ENCODE assay signal across 8 cellular contexts in the genomic region with DNA sequence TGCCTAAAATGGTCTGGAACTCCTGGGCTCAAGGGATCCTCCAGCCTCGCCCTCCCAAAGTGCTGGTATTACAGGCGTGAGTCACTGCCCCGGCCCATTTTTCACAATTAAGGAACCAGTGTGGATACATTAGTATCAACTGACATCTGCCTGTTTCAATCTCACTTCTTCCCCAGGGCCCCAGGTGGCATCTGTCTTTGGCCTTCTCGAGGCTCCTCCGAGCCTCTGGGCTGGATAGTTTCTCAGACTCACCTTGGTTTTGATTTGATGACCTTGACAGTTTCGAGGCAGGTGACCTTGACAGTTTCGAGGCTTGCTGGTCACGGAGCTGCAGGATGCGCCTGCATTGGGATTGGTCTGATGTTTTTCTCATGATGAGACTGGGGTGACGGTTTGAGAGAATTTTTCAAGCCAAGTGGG. TPM values are rescaled to one million over a fixed set of nuclear protein-coding genes. Genes with fewer than 3 reads are reported as not detected.
DNase-seq lines count a peak whose midpoint lies in the region; ATAC-seq, FAIRE-seq and TF ChIP-seq lines count a peak whose summit lies in the region.

No MANE protein-coding gene starts in this region.

- H3K18ac ChIP-seq in H1 (ENCODE audit: extremely low read depth, low read length) = no peak overlapping the region

- no peak for ATAC-seq in Right ventricle myocardium inferior
- peak; percentile 3 for ATAC-seq in upper lobe of right lung
- ATAC-seq in HG03039 (IDR thresholded peaks at IDR 0.05; ENCODE audit: unreplicated experiment) = no peak
- ATAC-seq in HG03342 (IDR thresholded peaks at IDR 0.05; ENCODE audit: unreplicated experiment) = no peak
- ATAC-seq in activated naive CD4-positive, alpha-beta T cell treated with anti-CD3 and anti-CD28 coated beads, Interleukin-2, amount 50 U/mL, for 72 hours = no peak

- no peaks in the 10 kb centered on the region for H3K36me3 Mint-ChIP-seq in activated naive CD4-positive, alpha-beta T cell treated with anti-CD3 and anti-CD28 coated beads, Interleukin-2, amount 50 U/mL, for 72 hours

- H3K4me2 ChIP-seq in H1 (ENCODE audit: insufficient read depth in 1 of 2, low read depth in 2 of 2, low read length in 2 of 2) = no peak overlapping the region

- H3K27ac Mint-ChIP-seq in activated naive CD4-positive, alpha-beta T cell treated with anti-CD3 and anti-CD28 coated beads, Interleukin-2, amount 50 U/mL, for 72 hours = no peak overlapping the region

- no peak overlapping the region for H4K5ac ChIP-seq in H1 (ENCODE audit: insufficient read length, low read depth, low read length)

- no peaks in the 10 kb centered on the region for H3K79me2 ChIP-seq in H1 (ENCODE audit: control insufficient read depth in 1 of 2, insufficient read depth in 2 of 2, low read length in 2 of 2)

- no peak for TF ChIP-seq RAD21 in H1 (IDR thresholded peaks at IDR 0.05 in 1 of 2, conservative IDR thresholded peaks at IDR 0.05 in 1 of 2; ENCODE audit: low read depth in 2 of 2, low read length in 2 of 2)

- no peak for TF ChIP-seq EP300 in H1 (IDR thresholded peaks at IDR 0.05; ENCODE audit: borderline replicate concordance in 1 of 2, low read depth in 2 of 2, low read length in 2 of 2)

- no peaks in the 10 kb centered on the region for H3K9me3 ChIP-seq in H1 (ENCODE audit: insufficient read depth in 2 of 2, low read depth in 1 of 2, low read length in 1 of 2)
- H3K9me3 ChIP-seq in upper lobe of right lung = no peaks in the 10 kb centered on the region

- H2AFZ ChIP-seq in H1 (ENCODE audit: low read length) = no peak overlapping the region

- H3K4ac ChIP-seq in H1 (replicated peaks; ENCODE audit: insufficient read length, low read depth, low read length) = no peak overlapping the region

- no peak overlapping the region for H2AK5ac ChIP-seq in H1 (ENCODE audit: low read depth, low read length)

- no peak overlapping the region for H3K56ac ChIP-seq in H1 (replicated peaks; ENCODE audit: insufficient read length, low read depth, low read length)

- H3K23ac ChIP-seq in H1 (ENCODE audit: insufficient read length) = no peak overlapping the region

- no peak overlapping the region for H3K14ac ChIP-seq in H1 (ENCODE audit: insufficient read length)

- FAIRE-seq in H1 (lab: Jason Lieb, UNC) = no peak

- H3K36me3 ChIP-seq in H1 (ENCODE audit: control insufficient read depth in 2 of 4, insufficient read depth in 4 of 4, low read length in 3 of 4) (no peaks in the 10 kb centered on the region), upper lobe of right lung (no peaks in the 10 kb centered on the region)

- no peak overlapping the region for H2BK15ac ChIP-seq in H1 (ENCODE audit: low read length)

- no peak for TF ChIP-seq POLR2A in H1 (IDR thresholded peaks at IDR 0.05; ENCODE audit: control extremely low read depth in 1 of 2, low read depth in 2 of 2, low read length in 2 of 2)

- 0 out of 7 replicates have a peak, but pooled peaks cover 0 to 2% (median 0%) of the 10 kb centered on the region in 4 experiments for H3K27me3 ChIP-seq in H1 (replicated peaks in 1 of 4; ENCODE audit: control insufficient read depth in 3 of 4, extremely low read depth in 1 of 4, insufficient read depth in 3 of 4, low read length in 3 of 4)
- H3K27me3 ChIP-seq in upper lobe of right lung = no peaks in the 10 kb centered on the region

- no peaks in the 10 kb centered on the region for H4K20me1 ChIP-seq in H1 (replicated peaks in 1 of 2; ENCODE audit: control insufficient read depth in 1 of 2, insufficient read depth in 2 of 2, low read length in 2 of 2)

- 84% methylated on average over 10 of the region's 10 CpGs; no CpG with 5 or more reads in 1 of the 2 experiments for WGBS in H1 (ENCODE audit: extremely low coverage in 1 of 2, insufficient coverage in 1 of 2, insufficient read length in 1 of 2, insufficient replicate concordance in 2 of 2, low coverage in 1 of 2, low lambda C conversion rate in 2 of 2, missing lambda C conversion rate in 1 of 2), 2 experiments

- H3K23me2 ChIP-seq in H1 (ENCODE audit: low read depth, low read length) = no peaks in the 10 kb centered on the region

- CTCF ChIA-PET in H1 (lab: Charles Lee; ENCODE audit: partially characterized antibody) = interaction anchor here (2.0 kb wide), 1 partner anchor 9 kb away, joined by 4 read pairs; no protein-coding TSS in a partner anchor

- POLR2A ChIA-PET in H1 (lab: Charles Lee; ENCODE audit: partially characterized antibody) = no interaction called here

- H2BK120ac ChIP-seq in H1 (replicated peaks; ENCODE audit: low read depth, low read length) = peak overlapping the region; percentile 15

- H3K9ac ChIP-seq in H1 (replicated peaks in 1 of 4; ENCODE audit: extremely low read depth in 1 of 4, low read depth in 3 of 4, low read length in 3 of 4) = no peak overlapping the region

- intact Hi-C loops in Right ventricle myocardium inferior (cut with DNase I) (no loop called here), cardiac septum (cut with DNase I) (no loop called here), upper lobe of right lung (cut with DNase I) (no loop called here)

- H3K79me1 ChIP-seq in H1 (ENCODE audit: low read depth, low read length) = no peaks in the 10 kb centered on the region

- H4K8ac ChIP-seq in H1 (ENCODE audit: extremely low read depth, insufficient read depth, low read length) = no peak overlapping the region

- H2BK5ac ChIP-seq in H1 (ENCODE audit: low read depth, low read length) = no peak overlapping the region

- H3K9me3 Mint-ChIP-seq in activated naive CD4-positive, alpha-beta T cell treated with anti-CD3 and anti-CD28 coated beads, Interleukin-2, amount 50 U/mL, for 72 hours = no peaks in the 10 kb centered on the region

- peak overlapping the region; percentile 82; the same call in 1 of the 2 replicates for H2BK12ac ChIP-seq in H1 (ENCODE audit: low read depth, low read length)

- H3K27ac ChIP-seq in H1 (ENCODE audit: low read depth, low read length) = no peak overlapping the region
- H3K27ac ChIP-seq in upper lobe of right lung = peak overlapping the region; percentile 28

- H3K4me3 ChIP-seq in H1 (ENCODE audit: extremely low read depth in 1 of 4, insufficient read depth in 2 of 4, low read depth in 3 of 4, low read length in 4 of 4) = no peak overlapping the region
- no peak overlapping the region for H3K4me3 ChIP-seq in upper lobe of right lung

- DNase-seq in Right ventricle myocardium inferior (ENCODE audit: missing footprints) (peak; percentile 63), cardiac septum (ENCODE audit: low spot score) (no peak), M059J (ENCODE audit: low read depth) (peak; percentile 34), H1 (ENCODE audit: low read depth in 1 of 2, low spot score in 2 of 2) (no peak), upper lobe of right lung (no peak)
- no peak for DNase-seq in activated naive CD4-positive, alpha-beta T cell treated with anti-CD3 and anti-CD28 coated beads, Interleukin-2, amount 50 U/mL, for 72 hours (ENCODE audit: low spot score in 2 of 2)

- peaks cover 0 to 9% (median 5%) of the 10 kb centered on the region in 4 experiments; a peak in 5 of 7 replicates for H3K4me1 ChIP-seq in H1 (replicated peaks in 1 of 4; ENCODE audit: control insufficient read depth in 3 of 4, insufficient read depth in 4 of 4, low read length in 3 of 4)
- peaks cover 23% of the 10 kb centered on the region for H3K4me1 ChIP-seq in upper lobe of right lung

- H2BK20ac ChIP-seq in H1 (ENCODE audit: low read length) = 0 out of 2 replicates have a peak overlapping the region, but pooled peaks have one; percentile 2

- peak overlapping the region; percentile 17 for H4K91ac ChIP-seq in H1 (replicated peaks; ENCODE audit: insufficient read length, low read length)

- TF ChIP-seq CTCF in H1 (IDR thresholded peaks at IDR 0.05; ENCODE audit: control extremely low read depth in 1 of 3, insufficient read depth in 1 of 3, low read depth in 1 of 3, low read length in 3 of 3) = no peak
- TF ChIP-seq CTCF in upper lobe of right lung (IDR thresholded peaks at IDR 0.05) = no peak

TF ChIP-seq in H1, 55 proteins besides CTCF, POLR2A, EP300 and RAD21 (continues in another document):
- TF ChIP-seq BCL11A (IDR thresholded peaks at IDR 0.05; ENCODE audit: low read depth in 2 of 2, low read length in 2 of 2) (no peak), RBBP5 (IDR thresholded peaks at IDR 0.05; ENCODE audit: borderline replicate concordance, low read depth, low read length) (no peak)

RNA-seq across cellular contexts. Expression of a gene that starts 41.0 kb away (rescaled TPM):
- total RNA-seq in Right ventricle myocardium inferior (134 TPM), cardiac septum (159 TPM), upper lobe of right lung (336 TPM)
- 16.5 and 54.8 TPM in 2 replicates for total RNA-seq in M059J (2014; rRNA removed; shearing (Covaris generic))
- total RNA-seq in H1 (2021; fragmentation: NEBNext Ultra II Directional; extraction: Animal tissue kit (Norgen Biotek cat#: 25700)) = 275 TPM in 2 replicates
- polyA plus RNA-seq in H1 (2011; rRNA removed) = 14.8 and 25.3 TPM in 2 replicates
- 13.5 TPM for polyA plus RNA-seq in H1 (2011; cell fraction: cytosol; rRNA removed)
- 54.3 TPM for polyA plus RNA-seq in H1 (2011; cell fraction: nucleus; rRNA removed)
- polyA plus RNA-seq in H1 (2012, experiment 1 of 2) = 125 to 153 TPM (median 138 TPM) in 4 replicates
- 70.3 TPM for polyA plus RNA-seq in H1 (2012, experiment 2 of 2)
- 103 TPM for polyA plus RNA-seq in H1 (2013, experiment 1 of 2)
- 111 TPM for polyA plus RNA-seq in H1 (2013, experiment 2 of 2)
- polyA minus RNA-seq in H1 (2011; rRNA and poly(A)+ RNA removed) = 28.8 and 30.2 TPM in 2 replicates
- polyA minus RNA-seq in H1 (2011; cell fraction: cytosol; rRNA and poly(A)+ RNA removed) = 93.4 TPM
- 81.3 TPM for polyA minus RNA-seq in H1 (2011; cell fraction: nucleus; rRNA and poly(A)+ RNA removed)
- total RNA-seq in activated naive CD4-positive, alpha-beta T cell treated with anti-CD3 and anti-CD28 coated beads, Interleukin-2, amount 50 U/mL, for 72 hours = 100 to 1,000 TPM in 1 of 2 donors, 10 to 100 TPM in 1; 66.8 to 125 TPM

Comparison
In these comparisons a context has a peak if more than half of its experiments do, and no peak if none do; other contexts are left out.
1. DNase-seq: peak in Right ventricle myocardium inferior (single experiment) and M059J (single experiment); none in cardiac septum (single experiment), H1 (0 of 2), upper lobe of right lung (single experiment) and activated naive CD4-positive, alpha-beta T cell treated with anti-CD3 and anti-CD28 coated beads, Interleukin-2, amount 50 U/mL, for 72 hours (0 of 2).